ENCODE assay signal across 8 cellular contexts in the genomic region with DNA sequence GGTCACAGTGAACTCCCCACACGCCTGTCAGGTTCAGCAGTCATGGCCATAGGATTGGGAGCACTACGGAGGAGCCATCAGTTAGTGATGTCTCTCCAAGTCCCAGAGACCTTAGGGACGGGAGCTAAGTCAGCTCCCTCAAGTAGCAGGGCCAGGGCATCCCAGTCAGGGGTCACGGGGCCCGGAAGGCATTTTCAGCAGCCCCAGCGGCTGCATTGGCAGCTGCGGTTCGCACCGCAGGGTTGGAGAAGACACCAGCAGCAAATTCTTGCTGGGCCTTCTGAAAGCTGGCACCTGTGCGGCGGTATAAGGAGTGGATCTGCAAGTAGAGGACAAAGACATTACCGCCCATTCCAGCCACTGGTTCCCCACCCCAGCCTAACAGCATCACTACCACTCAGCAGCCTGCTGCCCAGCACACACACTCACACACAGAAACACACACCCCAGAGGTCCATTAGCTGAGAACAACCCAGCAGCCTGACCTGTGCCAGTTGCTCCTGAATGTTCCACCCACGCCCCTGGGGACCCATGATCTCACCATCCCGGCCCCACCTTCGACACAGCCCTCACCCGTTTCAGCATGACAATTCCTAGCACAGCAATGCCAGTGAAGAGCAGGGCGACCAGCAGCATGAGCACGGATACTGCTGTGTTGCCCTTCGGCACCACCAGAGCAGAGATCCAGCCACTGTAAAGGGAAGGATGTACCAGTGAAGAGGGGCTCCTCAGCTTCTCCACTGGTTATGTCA. TPM values are rescaled to one million over a fixed set of nuclear protein-coding genes. Genes with fewer than 3 reads are reported as not detected.
DNase-seq lines count a peak whose midpoint lies in the region; ATAC-seq and TF ChIP-seq lines count a peak whose summit lies in the region.

No MANE protein-coding gene starts in this region.

- H3K36me3 ChIP-seq in lower lobe of right lung (peaks cover 37% of the 10 kb centered on the region), thyroid gland (peaks cover 3 to 4% of the 10 kb centered on the region in 2 donors)

- DNase-seq in activated CD4-positive, alpha-beta T cell treated with anti-CD3 and anti-CD28 coated beads, Interleukin-2, amount 10 ng/mL, durations not matched to agents 7 days and 5 days = no peak
- DNase-seq in activated CD4-positive, alpha-beta T cell treated with anti-CD3 and anti-CD28 coated beads for 48 hours = no peak
- DNase-seq in lower lobe of right lung = no peak
- DNase-seq in thyroid gland = no peak
- DNase-seq in GM10248 (ENCODE audit: extremely low spot score) = no peak

- H3K4me3 ChIP-seq in lower lobe of right lung = peak overlapping the region; percentile 82
- H3K4me3 ChIP-seq in thyroid gland (replicated peaks in 1 of 3) = no peak overlapping the region

- H3K27ac Mint-ChIP-seq in activated CD4-positive, alpha-beta T cell treated with anti-CD3 and anti-CD28 coated beads, Interleukin-2, amount 10 ng/mL, durations not matched to agents 7 days and 5 days = peak overlapping the region; percentile 73
- H3K27ac Mint-ChIP-seq in brain = peak overlapping the region; percentile 96 to 98 (median 98)

- no peak for TF ChIP-seq POLR2A in thyroid gland (IDR thresholded peaks at IDR 0.05)

- POLR2A ChIA-PET in activated CD4-positive, alpha-beta T cell treated with anti-CD3 and anti-CD28 coated beads, Interleukin-2, amount 10 ng/mL, durations not matched to agents 7 days and 5 days (lab: Charles Lee) = no interaction called here
- POLR2A ChIA-PET in GM10248 (lab: Yijun Ruan, JAX) = interaction anchor here (0.7 to 1.2 kb wide), 2 partner anchors 17 to 766 kb away, joined by 3 to 7 read pairs; a partner anchor contains a TSS

- intact Hi-C loops in lower lobe of right lung (cut with DNase I) = no loop called here
- intact Hi-C loops in thyroid gland (cut with DNase I) = loop anchor here (5.0 kb wide), 1 partner anchor 66 kb away; a partner anchor contains a TSS

- H3K4me1 ChIP-seq in lower lobe of right lung (peaks cover 31% of the 10 kb centered on the region), thyroid gland (peaks cover 14 to 23% of the 10 kb centered on the region in 2 donors)

- peak overlapping the region; percentile 78 for H3K4me3 Mint-ChIP-seq in activated CD4-positive, alpha-beta T cell treated with anti-CD3 and anti-CD28 coated beads, Interleukin-2, amount 10 ng/mL, durations not matched to agents 7 days and 5 days
- H3K4me3 Mint-ChIP-seq in brain = peak overlapping the region; percentile 88 to 94 (median 92)

- ATAC-seq in lower lobe of right lung = peak in 1 of 2 donors; percentile 4
- no peak for ATAC-seq in GM21367 (IDR thresholded peaks at IDR 0.05; ENCODE audit: unreplicated experiment)
- ATAC-seq in GM21723 (IDR thresholded peaks at IDR 0.05; ENCODE audit: unreplicated experiment) = no peak

- no peaks in the 10 kb centered on the region for H3K27me3 Mint-ChIP-seq in activated CD4-positive, alpha-beta T cell treated with anti-CD3 and anti-CD28 coated beads, Interleukin-2, amount 10 ng/mL, durations not matched to agents 7 days and 5 days
- H3K27me3 Mint-ChIP-seq in brain = peaks cover 5% of the 10 kb centered on the region

- peaks cover 29% of the 10 kb centered on the region for H3K36me3 Mint-ChIP-seq in activated CD4-positive, alpha-beta T cell treated with anti-CD3 and anti-CD28 coated beads, Interleukin-2, amount 10 ng/mL, durations not matched to agents 7 days and 5 days (ENCODE audit: low read depth)
- H3K36me3 Mint-ChIP-seq in brain = peaks cover 41% of the 10 kb centered on the region

- 81 to 87% methylated on average over 13 to 19 of the region's 19 CpGs for WGBS in thyroid gland, 2 donors

- H3K9me3 Mint-ChIP-seq in activated CD4-positive, alpha-beta T cell treated with anti-CD3 and anti-CD28 coated beads, Interleukin-2, amount 10 ng/mL, durations not matched to agents 7 days and 5 days = no peaks in the 10 kb centered on the region
- no peaks in the 10 kb centered on the region for H3K9me3 Mint-ChIP-seq in brain

- TF ChIP-seq CTCF in brain (conservative IDR thresholded peaks at IDR 0.05) (no peak), lower lobe of right lung (IDR thresholded peaks at IDR 0.05) (no peak), thyroid gland (IDR thresholded peaks at IDR 0.05) (no peak), GM10248 (IDR thresholded peaks at IDR 0.05; ENCODE audit: control extremely low read depth, extremely low read depth, low read depth, missing control alignments) (no peak)

- no peaks in the 10 kb centered on the region for H3K9me3 ChIP-seq in lower lobe of right lung
- H3K9me3 ChIP-seq in thyroid gland = no peaks in the 10 kb centered on the region

- no peaks in the 10 kb centered on the region for H3K27me3 ChIP-seq in lower lobe of right lung (ENCODE audit: low read depth)
- no peaks in the 10 kb centered on the region for H3K27me3 ChIP-seq in thyroid gland

- H3K27ac ChIP-seq in lower lobe of right lung (peak overlapping the region; percentile 96), thyroid gland (peak overlapping the region; percentile 89 to 98 (median 95))

- CTCF ChIA-PET in activated CD4-positive, alpha-beta T cell treated with anti-CD3 and anti-CD28 coated beads, Interleukin-2, amount 10 ng/mL, durations not matched to agents 7 days and 5 days (lab: Charles Lee) = interaction anchor here (0.7 to 2.2 kb wide), 2 partner anchors 48 to 49 kb away, joined by 4 to 5 read pairs; a partner anchor contains a TSS
- CTCF ChIA-PET in GM10248 (lab: Yijun Ruan, JAX) = interaction anchor here (0.7 to 1.5 kb wide), 5 partner anchors 9 to 67 kb away, joined by 3 to 4 read pairs (median 3); no protein-coding TSS in a partner anchor

- peaks cover 51% of the 10 kb centered on the region for H3K4me1 Mint-ChIP-seq in activated CD4-positive, alpha-beta T cell treated with anti-CD3 and anti-CD28 coated beads, Interleukin-2, amount 10 ng/mL, durations not matched to agents 7 days and 5 days
- peaks cover 57% of the 10 kb centered on the region for H3K4me1 Mint-ChIP-seq in brain

RNA-seq across cellular contexts. Expression of a gene that starts 1.0 kb away (rescaled TPM):
- 10 to 100 TPM; 22.8 to 22.9 TPM for total RNA-seq in activated CD4-positive, alpha-beta T cell treated with anti-CD3 and anti-CD28 coated beads, Interleukin-2, amount 10 ng/mL, durations not matched to agents 7 days and 5 days
- polyA plus RNA-seq in brain (ENCODE audit: insufficient read depth, low read depth, low replicate concordance) = 40.8 TPM
- total RNA-seq in lower lobe of right lung (22.9 TPM), thyroid gland (10 to 100 TPM in 1 of 4 donors, 1 to 10 TPM in 3; 5.6 to 12.0 (median 7.8) TPM)

RNA-seq across cellular contexts. Expression of a gene that starts 5.9 kb away (rescaled TPM):
- total RNA-seq in activated CD4-positive, alpha-beta T cell treated with anti-CD3 and anti-CD28 coated beads, Interleukin-2, amount 10 ng/mL, durations not matched to agents 7 days and 5 days = 10 to 100 TPM; 88.7 to 96.4 TPM
- polyA plus RNA-seq in brain (ENCODE audit: insufficient read depth, low read depth, low replicate concordance) = 118 TPM
- 70.2 TPM for total RNA-seq in lower lobe of right lung
- 10 to 100 TPM; 51.9 to 73.5 (median 62.7) TPM for total RNA-seq in thyroid gland

RNA-seq across cellular contexts. Expression of a gene that starts 17.0 kb away (rescaled TPM):
- 100 to 1,000 TPM in 1 of 2 experiments, 10 to 100 TPM in 1; 100.0 to 104 TPM for total RNA-seq in activated CD4-positive, alpha-beta T cell treated with anti-CD3 and anti-CD28 coated beads, Interleukin-2, amount 10 ng/mL, durations not matched to agents 7 days and 5 days
- polyA plus RNA-seq in brain (ENCODE audit: insufficient read depth, low read depth, low replicate concordance) = 29.7 TPM
- total RNA-seq in lower lobe of right lung = 51.1 TPM
- total RNA-seq in thyroid gland = 10 to 100 TPM; 40.0 to 61.6 (median 56.2) TPM

RNA-seq across cellular contexts. Expression of a gene that starts 21.0 kb away (rescaled TPM):
- total RNA-seq in activated CD4-positive, alpha-beta T cell treated with anti-CD3 and anti-CD28 coated beads, Interleukin-2, amount 10 ng/mL, durations not matched to agents 7 days and 5 days = 1 to 10 TPM; 2.5 to 3.4 TPM
- polyA plus RNA-seq in brain (ENCODE audit: insufficient read depth, low read depth, low replicate concordance) = 22.3 TPM
- 4.2 TPM for total RNA-seq in lower lobe of right lung
- 1 to 10 TPM; 1.5 to 2.9 (median 2.2) TPM for total RNA-seq in thyroid gland

RNA-seq across cellular contexts. Expression of a gene that starts 45.0 kb away (rescaled TPM):
- not detected for total RNA-seq in activated CD4-positive, alpha-beta T cell treated with anti-CD3 and anti-CD28 coated beads, Interleukin-2, amount 10 ng/mL, durations not matched to agents 7 days and 5 days
- 0.17 TPM for polyA plus RNA-seq in brain (ENCODE audit: insufficient read depth, low read depth, low replicate concordance)
- total RNA-seq in lower lobe of right lung (not detected), thyroid gland (not detected)
